18 cellular contexts compared by ENCODE assay signal in genomic region chr13:103772576-103772975, GRCh38.
DNase-seq lines count a peak whose midpoint lies in the region; TF ChIP-seq lines count a peak whose summit lies in the region.
"Had no signal": no experiment of that assay in that cellular context is flagged by ENCODE, and none has a peak within 500 bp of the region (broad histone marks: within the 10 kb centered on the region; RNA-seq: fewer than 3 reads in every experiment).

No MANE protein-coding gene starts in this region.

- no peaks in the 10 kb centered on the region for H3K36me3 Mint-ChIP-seq in osteocyte (ENCODE audit: unreplicated experiment)

- no peaks in the 10 kb centered on the region for H3K4me1 Mint-ChIP-seq in osteocyte (ENCODE audit: unreplicated experiment)
- H3K4me1 Mint-ChIP-seq: T-helper 17 cell had no signal

- H3K4me3 ChIP-seq in WERI-Rb-1 (ENCODE audit: low read depth, low read length): no peak overlapping the region
- H3K4me3 ChIP-seq: cardiac muscle cell, lung had no signal

- peaks cover 9% of the 10 kb centered on the region for H3K9me3 ChIP-seq in WERI-Rb-1 (ENCODE audit: severe bottlenecking)

- H3K27me3 ChIP-seq in WERI-Rb-1 (ENCODE audit: insufficient read depth, low read depth, severe bottlenecking): no peaks in the 10 kb centered on the region
- H3K27me3 ChIP-seq: cardiac muscle cell had no signal

- H3K4me3 Mint-ChIP-seq in osteocyte (ENCODE audit: unreplicated experiment): no peak overlapping the region
- H3K4me3 Mint-ChIP-seq: T-helper 17 cell had no signal

- no peak overlapping the region for H3K27ac Mint-ChIP-seq in osteocyte (ENCODE audit: unreplicated experiment)
- H3K27ac Mint-ChIP-seq: T-helper 17 cell had no signal

- no peaks in the 10 kb centered on the region for H3K27me3 Mint-ChIP-seq in osteocyte (ENCODE audit: unreplicated experiment)
- H3K27me3 Mint-ChIP-seq: T-helper 17 cell had no signal

- peak; percentile 40; the same call in 1 of the 2 replicates for TF ChIP-seq CTCF in LNCAP (IDR thresholded peaks at IDR 0.05)
- peak; percentile 57; the same call in 1 of the 2 replicates for TF ChIP-seq CTCF in WERI-Rb-1 (IDR thresholded peaks at IDR 0.05; ENCODE audit: low read depth, low read length)
- peak; percentile 25 for TF ChIP-seq CTCF in osteocyte (IDR thresholded peaks at IDR 0.05)

- H3K36me3 ChIP-seq in WERI-Rb-1: no peaks in the 10 kb centered on the region
- H3K36me3 ChIP-seq: cardiac muscle cell had no signal

- H3K9me3 Mint-ChIP-seq in osteocyte (ENCODE audit: unreplicated experiment): peaks cover 7% of the 10 kb centered on the region

- no peak overlapping the region for H3K27ac ChIP-seq in WERI-Rb-1
- H3K27ac ChIP-seq: cardiac muscle cell had no signal

- peak; percentile 10 for DNase-seq in DMS 273 (lab: John Stamatoyannopoulos, UW; ENCODE audit: unreplicated experiment)
- no peak for DNase-seq in DMS 273 treated with DMSO at 0.1 percent for 48 hours (lab: John Stamatoyannopoulos, UW)
- DNase-seq in WERI-Rb-1: peak; percentile 44
- no peak for DNase-seq in osteocyte (ENCODE audit: extremely low spot score, unreplicated experiment)
- DNase-seq in RKO (ENCODE audit: low spot score): no peak
- no peak for DNase-seq in glomerular visceral epithelial cell (ENCODE audit: extremely low spot score)
- no peak for DNase-seq in DMS114 treated with DMSO at 0.1 percent for 48 hours (lab: John Stamatoyannopoulos, UW; ENCODE audit: unreplicated experiment)
- DNase-seq: 8988T; activated CD8-positive, alpha-beta memory T cell treated with anti-CD3 and anti-CD28 coated beads for 24 hours; activated naive CD4-positive, alpha-beta T cell treated with Interleukin-2 at 50 U/mL for 16 hours; hippocampal formation; IMR-90; NCI-H1694 treated with DMSO at 0.1 percent for 48 hours; stimulated activated CD4-positive, alpha-beta T cell treated with anti-CD3 and anti-CD28 coated beads, Interleukin-12 subunit alpha, Interleukin-12 subunit beta, amount 100 ng/mL, for 4 hours; T-helper 17 cell had no signal

Comparison
In these comparisons a context has a peak if more than half of its experiments do, and no peak if none do; other contexts are left out.
1. DNase-seq: peak in DMS 273 (single experiment) and WERI-Rb-1 (single experiment); none in DMS 273 treated with DMSO at 0.1 percent for 48 hours (single experiment), osteocyte (single experiment), RKO (single experiment), glomerular visceral epithelial cell (single experiment) and DMS114 treated with DMSO at 0.1 percent for 48 hours (single experiment).
2. Peak in every context shown above with its lines, with median percentiles within 50 percentile points of each other: CTCF ChIP-seq.